ENCODE assay signal across 20 cellular contexts in genomic region chr10:8591619-8592018, GRCh38.
DNase-seq lines count a peak whose midpoint lies in the region; ATAC-seq, FAIRE-seq and TF ChIP-seq lines count a peak whose summit lies in the region.
"Had no signal": no experiment of that assay in that cellular context is flagged by ENCODE, and none has a peak within 500 bp of the region (broad histone marks: within the 10 kb centered on the region; RNA-seq: fewer than 3 reads in every experiment).

No MANE protein-coding gene starts in this region.

- H3K4me2 ChIP-seq in keratinocyte (ENCODE audit: control insufficient read depth, extremely low read depth, insufficient read depth, low read depth, low read length): peak overlapping the region; percentile 66

- H3K9me3 ChIP-seq in HEK293 (ENCODE audit: control insufficient read depth, insufficient read depth, low read depth, low read length): no peaks in the 10 kb centered on the region
- H3K9me3 ChIP-seq in KOPT-K1 (ENCODE audit: insufficient read depth, low read length, poor library complexity, severe bottlenecking): no peaks in the 10 kb centered on the region
- no peaks in the 10 kb centered on the region for H3K9me3 ChIP-seq in keratinocyte (ENCODE audit: control insufficient read depth, low read depth, low read length)
- peaks cover 1% of the 10 kb centered on the region for H3K9me3 ChIP-seq in aorta (ENCODE audit: control insufficient read depth, low read length)
- no peaks in the 10 kb centered on the region for H3K9me3 ChIP-seq in transverse colon
- H3K9me3 ChIP-seq: BE2C had no signal

- no peaks in the 10 kb centered on the region for H4K20me1 ChIP-seq in keratinocyte (ENCODE audit: control insufficient read depth, extremely low read depth, insufficient read depth, low read length)

- CTCF ChIA-PET in HEK293 (lab: Yijun Ruan, JAX): interaction anchor here (0.6 kb wide), 1 partner anchor 717 kb away, joined by 10 read pairs; no protein-coding TSS in a partner anchor

- TF ChIP-seq EP300 in transverse colon (IDR thresholded peaks at IDR 0.05; ENCODE audit: low read depth): no peak

- intact Hi-C loops in aorta (cut with DNase I): no loop called here
- intact Hi-C loops in transverse colon (cut with DNase I; ENCODE audit: low total_unique reads): no loop called here

- no peak for TF ChIP-seq POLR2A in transverse colon (IDR thresholded peaks at IDR 0.05)

- 83 to 88% methylated on average over 7 of the region's 7 CpGs for WGBS in aorta, 2 donors
- WGBS in transverse colon (ENCODE audit: low coverage in 1 of 2), 2 donors: 73 to 77% methylated on average over 6 to 7 of the region's 7 CpGs

- no peaks in the 10 kb centered on the region for H3K79me2 ChIP-seq in keratinocyte (ENCODE audit: control insufficient read depth, insufficient read depth, low read length)

- peak overlapping the region; percentile 62 for H2AFZ ChIP-seq in keratinocyte (ENCODE audit: control insufficient read depth, low read length)

- POLR2A ChIA-PET in HEK293 (lab: Yijun Ruan, JAX): no interaction called here

- no peak for DNase-seq in keratinocyte (ENCODE audit: low read depth, low spot score)
- no peak for DNase-seq in SKM-1 (lab: John Stamatoyannopoulos, UW; ENCODE audit: unreplicated experiment)
- DNase-seq in aorta: no peak
- no peak for DNase-seq in transverse colon
- DNase-seq: ACHN; BE2C; C1 segment of cervical spinal cord; CD4-positive, CD25-positive, alpha-beta regulatory T cell; CD8-positive, alpha-beta memory T cell; COR-L47; DMS 273 treated with DMSO at 0.1 percent for 48 hours; DMS53; H9 had no signal

- H3K9me1 ChIP-seq in keratinocyte (ENCODE audit: control insufficient read depth, extremely low read depth, insufficient read depth, low read length): no peaks in the 10 kb centered on the region

- H3K4me1 ChIP-seq in HEK293 (ENCODE audit: control insufficient read depth, insufficient read depth, low read length) (no peaks in the 10 kb centered on the region), keratinocyte (ENCODE audit: control insufficient read depth, extremely low read depth, insufficient read depth, low read length) (peaks cover 42% of the 10 kb centered on the region), aorta (ENCODE audit: control insufficient read depth in 1 of 2, insufficient read depth in 2 of 2, low read length in 2 of 2) (no peaks in the 10 kb centered on the region), transverse colon (no peaks in the 10 kb centered on the region)

- peak overlapping the region; percentile 23 for H3K9ac ChIP-seq in keratinocyte (ENCODE audit: control insufficient read depth, extremely low read depth, insufficient read depth, low read length)

- H3K27ac ChIP-seq in HEK293 (ENCODE audit: extremely low read depth, low read depth, low read length) (no peak overlapping the region), KOPT-K1 (ENCODE audit: low read depth, low read length, poor library complexity, severe bottlenecking) (peak overlapping the region; percentile 51), keratinocyte (ENCODE audit: control insufficient read depth, insufficient read depth, low read length) (peak overlapping the region; percentile 11), aorta (ENCODE audit: low read depth in 1 of 2, low read length in 2 of 2) (no peak overlapping the region), transverse colon (no peak overlapping the region)

- H3K27me3 ChIP-seq in keratinocyte (ENCODE audit: control insufficient read depth, extremely low read depth, insufficient read depth, low read length) (no peaks in the 10 kb centered on the region), aorta (ENCODE audit: control insufficient read depth in 1 of 2, insufficient read depth in 2 of 2, low read length in 1 of 2) (no peaks in the 10 kb centered on the region), transverse colon (no peaks in the 10 kb centered on the region)
- H3K27me3 ChIP-seq: BE2C had no signal

- dilution Hi-C loops in keratinocyte (cut with MboI; ENCODE audit: extremely low pct_ligation_motif_present, low sequenced_read_pairs): no loop called here

- H3K36me3 ChIP-seq in HEK293 (ENCODE audit: control insufficient read depth in 2 of 2, insufficient read depth in 1 of 2, low read length in 2 of 2): no peaks in the 10 kb centered on the region
- no peaks in the 10 kb centered on the region for H3K36me3 ChIP-seq in KOPT-K1 (ENCODE audit: insufficient read depth, low read length)
- no peaks in the 10 kb centered on the region for H3K36me3 ChIP-seq in keratinocyte (ENCODE audit: control insufficient read depth in 2 of 2, extremely low read depth in 1 of 2, insufficient read depth in 2 of 2, low read length in 2 of 2)
- H3K36me3 ChIP-seq in aorta (ENCODE audit: control insufficient read depth in 1 of 2, insufficient read depth in 2 of 2, low read length in 1 of 2): no peaks in the 10 kb centered on the region
- H3K36me3 ChIP-seq in transverse colon: no peaks in the 10 kb centered on the region
- H3K36me3 ChIP-seq: BE2C had no signal

- H3K4me3 ChIP-seq in HEK293 (ENCODE audit: low read depth, low read length) (no peak overlapping the region), keratinocyte (ENCODE audit: control insufficient read depth in 2 of 3, extremely low read depth in 1 of 3, insufficient read depth in 2 of 3, low read depth in 1 of 3, low read length in 3 of 3) (peak overlapping the region in 2 of 3 experiments; percentile 34 to 47), aorta (ENCODE audit: low read length in 2 of 2) (no peak overlapping the region), transverse colon (no peak overlapping the region)

- FAIRE-seq in keratinocyte (lab: Jason Lieb, UNC): peak; percentile 29
- FAIRE-seq: A204.1, G401.6, GM12891, GM19239, H1 had no signal

- in situ Hi-C loops in transverse colon (cut with MboI; ENCODE audit: low pct_ligation_motif_present in 1 of 4, low pct_unique_long_range_greater_than_20kb in 1 of 4, low sequenced_read_pairs in 3 of 4): no loop called here

- no peak for ATAC-seq in aorta (ENCODE audit: low FRiP score)

- TF ChIP-seq CTCF in HEK293 (tag by site-specific recombination; IDR thresholded peaks at IDR 0.05): no peak
- TF ChIP-seq CTCF in keratinocyte (optimal IDR thresholded peaks at IDR 0.05 in 1 of 3, IDR thresholded peaks at IDR 0.05 in 1 of 3, conservative IDR thresholded peaks at IDR 0.05 in 1 of 3; ENCODE audit: extremely low read depth in 1 of 3, insufficient read depth in 2 of 3, low read length in 3 of 3): no peak
- TF ChIP-seq CTCF in transverse colon (IDR thresholded peaks at IDR 0.05): no peak

TF ChIP-seq in HEK293, 187 proteins besides CTCF, POLR2A, EP300 and RAD21:
- TF ChIP-seq SCRT2 (tag by site-specific recombination; IDR thresholded peaks at IDR 0.05) (peak; percentile 32; the same call in 1 of the 2 replicates), ZNF626 (tag by site-specific recombination; IDR thresholded peaks at IDR 0.05) (no peak), ZNF561 (tag by site-specific recombination; IDR thresholded peaks at IDR 0.05; ENCODE audit: borderline replicate concordance) (no peak), ZNF843 (tag by site-specific recombination; IDR thresholded peaks at IDR 0.05) (no peak)
TF ChIP-seq in HEK293: peak in this region for 1.

Comparison
In these comparisons a context has a peak if more than half of its experiments do, and no peak if none do; other contexts are left out.
1. H3K27ac ChIP-seq: peak in KOPT-K1 (single experiment) and keratinocyte (single experiment); none in HEK293 (single experiment), aorta (0 of 2) and transverse colon (0 of 4).
2. H3K4me3 ChIP-seq: peak in keratinocyte (2 of 3); none in HEK293 (single experiment), aorta (0 of 2) and transverse colon (0 of 4).